Comparison of ENCODE assay signal across 9 cellular contexts in the genomic region with DNA sequence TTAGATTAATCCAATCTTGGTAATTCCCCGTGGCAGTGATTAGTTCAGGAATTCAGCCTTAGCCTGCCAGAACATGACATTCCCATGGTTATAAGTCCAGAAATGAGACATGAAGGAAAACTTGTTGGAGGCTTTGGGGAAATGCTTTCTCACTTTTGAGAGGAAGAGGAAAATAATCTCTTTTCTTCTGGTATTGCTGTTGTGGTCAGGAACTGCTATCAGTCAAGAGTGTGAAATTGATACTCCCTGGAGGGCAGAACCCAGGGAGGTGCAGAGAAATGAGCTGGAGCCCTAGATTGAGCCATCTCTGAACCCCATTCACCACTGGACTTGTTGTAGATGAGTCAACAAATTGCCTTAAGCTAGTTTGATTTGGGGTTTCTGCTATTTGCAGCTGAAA. TPM values are rescaled to one million over a fixed set of nuclear protein-coding genes. Genes with fewer than 3 reads are reported as not detected.
A peak's percentile ranks its signal among the peaks of the same experiment; 100 is the strongest.
DNase-seq lines count a peak whose midpoint lies in the region; ATAC-seq and TF ChIP-seq lines count a peak whose summit lies in the region.
"Had no signal": no experiment of that assay in that cellular context is flagged by ENCODE, and none has a peak within 500 bp of the region (broad histone marks: within the 10 kb centered on the region; RNA-seq: fewer than 3 reads in every experiment).

No MANE protein-coding gene starts in this region.

- intact Hi-C loops in activated T-helper 2 cell treated with anti-CD3 and anti-CD28 coated beads, Interferon-gamma antibody, Interleukin-2, Interleukin-4, amounts not matched to agents 10 μg/mL and 5 μg/mL and 100 μg/mL, durations not matched to agents 14 hours and 24 hours and 36 hours (cut with micrococcal nuclease) = loop anchor here (1.0 to 5.0 kb wide), 3 partner anchors 26 to 191 kb away; no protein-coding TSS in a partner anchor
- intact Hi-C loops in spleen (cut with DNase I; ENCODE audit: low total_unique reads) = no loop called here

- H3K79me2 ChIP-seq in osteoblast (ENCODE audit: insufficient read depth, low read length) (peaks cover 61% of the 10 kb centered on the region), mesendoderm (ENCODE audit: control insufficient read depth, insufficient read depth, low read length) (no peaks in the 10 kb centered on the region)

- H3K36me3 Mint-ChIP-seq in activated T-helper 2 cell treated with anti-CD3 and anti-CD28 coated beads, Interferon-gamma antibody, Interleukin-2, Interleukin-4, amounts not matched to agents 10 μg/mL and 5 μg/mL and 100 μg/mL, durations not matched to agents 14 hours and 24 hours and 36 hours (ENCODE audit: low read depth) = peaks cover 76% of the 10 kb centered on the region

- H2BK120ac ChIP-seq in mesendoderm (ENCODE audit: low read depth, low read length) = no peak overlapping the region

- no peaks in the 10 kb centered on the region for H4K20me1 ChIP-seq in osteoblast (ENCODE audit: insufficient read depth, low read length)

- H3K27ac Mint-ChIP-seq in activated T-helper 2 cell treated with anti-CD3 and anti-CD28 coated beads, Interferon-gamma antibody, Interleukin-2, Interleukin-4, amounts not matched to agents 10 μg/mL and 5 μg/mL and 100 μg/mL, durations not matched to agents 14 hours and 24 hours and 36 hours = peak overlapping the region; percentile 54

- H3K27me3 Mint-ChIP-seq in activated T-helper 2 cell treated with anti-CD3 and anti-CD28 coated beads, Interferon-gamma antibody, Interleukin-2, Interleukin-4, amounts not matched to agents 10 μg/mL and 5 μg/mL and 100 μg/mL, durations not matched to agents 14 hours and 24 hours and 36 hours (ENCODE audit: low read depth) = no peaks in the 10 kb centered on the region

- no peak overlapping the region for H3K4ac ChIP-seq in mesendoderm (ENCODE audit: low read depth, low read length)

- no peak overlapping the region for H4K5ac ChIP-seq in mesendoderm (ENCODE audit: low read length)

- no peak overlapping the region for H3K4me3 Mint-ChIP-seq in activated T-helper 2 cell treated with anti-CD3 and anti-CD28 coated beads, Interferon-gamma antibody, Interleukin-2, Interleukin-4, amounts not matched to agents 10 μg/mL and 5 μg/mL and 100 μg/mL, durations not matched to agents 14 hours and 24 hours and 36 hours (ENCODE audit: low read depth)

- H3K9me3 ChIP-seq in osteoblast (ENCODE audit: low read depth, low read length) = no peaks in the 10 kb centered on the region
- peaks cover 0 to 5% (median 2%) of the 10 kb centered on the region in 8 donors for H3K9me3 ChIP-seq in spleen

- no peak overlapping the region for H2AK5ac ChIP-seq in mesendoderm (ENCODE audit: low read length)

- no peak overlapping the region for H3K9ac ChIP-seq in mesendoderm (ENCODE audit: low read length)

- H3K27me3 ChIP-seq in osteoblast (ENCODE audit: insufficient read depth, low read length) (no peaks in the 10 kb centered on the region), mesendoderm (ENCODE audit: insufficient read depth, low read length, poor library complexity) (no peaks in the 10 kb centered on the region), spleen (replicated peaks in 1 of 7) (no peaks in the 10 kb centered on the region)

- TF ChIP-seq CTCF in osteoblast (IDR thresholded peaks at IDR 0.05; ENCODE audit: extremely low read depth, low read depth, low read length) = no peak
- no peak for TF ChIP-seq CTCF in spleen (IDR thresholded peaks at IDR 0.05 in 8 of 11, conservative IDR thresholded peaks at IDR 0.05 in 3 of 11)

- ATAC-seq in HG03432 (IDR thresholded peaks at IDR 0.05; ENCODE audit: unreplicated experiment) (peak; percentile 53), HG02588 (IDR thresholded peaks at IDR 0.05; ENCODE audit: unreplicated experiment) (no peak)
- ATAC-seq: A549 had no signal

- peak overlapping the region; percentile 32 for H3K4me2 ChIP-seq in osteoblast (ENCODE audit: insufficient read depth, low read length)
- H3K4me2 ChIP-seq in mesendoderm (ENCODE audit: low read length) = no peak overlapping the region
- H3K4me2 ChIP-seq: A549 had no signal

- H3K4me3 ChIP-seq in osteoblast (ENCODE audit: insufficient read depth, low read length) (no peak overlapping the region), mesendoderm (ENCODE audit: low read length) (no peak overlapping the region), spleen (no peak overlapping the region)
- H3K4me3 ChIP-seq: A549 had no signal

- peaks cover 2% of the 10 kb centered on the region for H3K79me1 ChIP-seq in mesendoderm (ENCODE audit: low read length)

- peaks cover 56% of the 10 kb centered on the region for H3K4me1 ChIP-seq in osteoblast (ENCODE audit: insufficient read depth, low read length)
- peaks cover 2% of the 10 kb centered on the region for H3K4me1 ChIP-seq in mesendoderm (ENCODE audit: control insufficient read depth, low read depth, low read length)
- peaks cover 21 to 99% (median 60%) of the 10 kb centered on the region in 6 donors for H3K4me1 ChIP-seq in spleen

- H3K4me1 Mint-ChIP-seq in activated T-helper 2 cell treated with anti-CD3 and anti-CD28 coated beads, Interferon-gamma antibody, Interleukin-2, Interleukin-4, amounts not matched to agents 10 μg/mL and 5 μg/mL and 100 μg/mL, durations not matched to agents 14 hours and 24 hours and 36 hours (ENCODE audit: low read depth) = peaks cover 61% of the 10 kb centered on the region

- no peak overlapping the region for H2BK15ac ChIP-seq in mesendoderm (replicated peaks; ENCODE audit: low read depth)

- H2BK5ac ChIP-seq in mesendoderm (ENCODE audit: low read length) = no peak overlapping the region

- H3K9me3 Mint-ChIP-seq in activated T-helper 2 cell treated with anti-CD3 and anti-CD28 coated beads, Interferon-gamma antibody, Interleukin-2, Interleukin-4, amounts not matched to agents 10 μg/mL and 5 μg/mL and 100 μg/mL, durations not matched to agents 14 hours and 24 hours and 36 hours = peaks cover 5% of the 10 kb centered on the region

- no peak overlapping the region for H2AFZ ChIP-seq in osteoblast (ENCODE audit: low read length)

- H3K56ac ChIP-seq in mesendoderm (ENCODE audit: low read length) = no peak overlapping the region

- peak overlapping the region; percentile 80 for H3K27ac ChIP-seq in osteoblast (ENCODE audit: low read depth, low read length)
- no peak overlapping the region for H3K27ac ChIP-seq in mesendoderm (ENCODE audit: low read depth, low read length)
- H3K27ac ChIP-seq in spleen = peak overlapping the region in 3 of 8 donors; percentile 13 to 40 (median 30)

- H3K18ac ChIP-seq in mesendoderm (ENCODE audit: low read length) = no peak overlapping the region

- TF ChIP-seq POLR2A in spleen (IDR thresholded peaks at IDR 0.05) = no peak

- peaks cover 3% of the 10 kb centered on the region for H3K36me3 ChIP-seq in osteoblast (ENCODE audit: insufficient read depth, low read length)
- H3K36me3 ChIP-seq in mesendoderm (ENCODE audit: control insufficient read depth, insufficient read depth, low read length) = no peaks in the 10 kb centered on the region
- H3K36me3 ChIP-seq in spleen = no peaks in the 10 kb centered on the region

- DNase-seq in NK-92 treated with Interleukin-12 subunit alpha and Interleukin-12 subunit beta, amount 100 ng/mL, for 24 hours (lab: John Stamatoyannopoulos, UW) = peak; percentile 25
- no peak for DNase-seq in NK-92 (lab: John Stamatoyannopoulos, UW; ENCODE audit: unreplicated experiment)
- no peak for DNase-seq in activated T-helper 2 cell treated with anti-CD3 and anti-CD28 coated beads, Interferon-gamma antibody, Interleukin-2, Interleukin-4, amounts not matched to agents 10 μg/mL and 5 μg/mL and 100 μg/mL, durations not matched to agents 14 hours and 24 hours and 36 hours (ENCODE audit: low spot score)
- DNase-seq in osteoblast (ENCODE audit: insufficient read length, low spot score, missing footprints) = peak; percentile 88
- no peak for DNase-seq in mesendoderm
- no peak for DNase-seq in spleen

- no peak overlapping the region for H4K8ac ChIP-seq in mesendoderm (ENCODE audit: low read depth, low read length)

- no CpG with 5 or more reads among the region's 1 CpG for WGBS in mesendoderm (ENCODE audit: extremely low coverage, insufficient coverage, low lambda C conversion rate)
- WGBS in spleen, 5 donors = 65 to 88% (median 73%) methylated on average over 1 of the region's 1 CpG

- H3K23ac ChIP-seq in mesendoderm (ENCODE audit: low read length) = no peak overlapping the region

RNA-seq across cellular contexts. Expression of gene APH1B, which starts 38.6 kb away (rescaled TPM):
- total RNA-seq in activated T-helper 2 cell treated with anti-CD3 and anti-CD28 coated beads, Interferon-gamma antibody, Interleukin-2, Interleukin-4, amounts not matched to agents 10 μg/mL and 5 μg/mL and 100 μg/mL, durations not matched to agents 14 hours and 24 hours and 36 hours = 9.5 and 9.8 TPM in 2 replicates
- 17.7 and 21.8 TPM in 2 replicates for total RNA-seq in osteoblast
- polyA plus RNA-seq in mesendoderm (2013, experiment 1 of 2) = 7.5 TPM
- polyA plus RNA-seq in mesendoderm (2013, experiment 2 of 2) = 6.9 TPM
- total RNA-seq in spleen = 10 to 100 TPM; 27.2 to 51.5 (median 35.1) TPM
- 10 to 100 TPM in 1 of 3 donors, 1 to 10 TPM in 2; 8.7 to 10.0 (median 9.0) TPM for polyA plus RNA-seq in spleen

RNA-seq across cellular contexts. Expression of gene RAB8B, which starts 49.4 kb away (rescaled TPM):
- 214 TPM in 2 replicates for total RNA-seq in activated T-helper 2 cell treated with anti-CD3 and anti-CD28 coated beads, Interferon-gamma antibody, Interleukin-2, Interleukin-4, amounts not matched to agents 10 μg/mL and 5 μg/mL and 100 μg/mL, durations not matched to agents 14 hours and 24 hours and 36 hours
- total RNA-seq in osteoblast (55.7 and 57.5 TPM in 2 replicates), spleen (10 to 100 TPM; 63.4 to 96.4 (median 67.7) TPM)
- polyA plus RNA-seq in mesendoderm (2013, experiment 1 of 2) = 47.0 TPM
- 45.5 TPM for polyA plus RNA-seq in mesendoderm (2013, experiment 2 of 2)
- 10 to 100 TPM; 18.9 to 24.1 (median 22.8) TPM for polyA plus RNA-seq in spleen

Comparison
In these comparisons a context has a peak if more than half of its experiments do, and no peak if none do; other contexts are left out.
1. DNase-seq: peak in NK-92 treated with Interleukin-12 subunit alpha and Interleukin-12 subunit beta, amount 100 ng/mL, for 24 hours (single experiment) and osteoblast (single experiment); none in NK-92 (single experiment), activated T-helper 2 cell treated with anti-CD3 and anti-CD28 coated beads, Interferon-gamma antibody, Interleukin-2, Interleukin-4, amounts not matched to agents 10 μg/mL and 5 μg/mL and 100 μg/mL, durations not matched to agents 14 hours and 24 hours and 36 hours (single experiment), mesendoderm (single experiment) and spleen (single experiment).